ENCODE assay signal across 15 cellular contexts in genomic region chr6:16473908-16474791, GRCh38.
DNase-seq lines count a peak whose midpoint lies in the region; ATAC-seq and TF ChIP-seq lines count a peak whose summit lies in the region.
"Had no signal": no experiment of that assay in that cellular context is flagged by ENCODE, and none has a peak within 500 bp of the region (broad histone marks: within the 10 kb centered on the region; RNA-seq: fewer than 3 reads in every experiment).

No MANE protein-coding gene starts in this region.

- no peaks in the 10 kb centered on the region for H3K9me3 Mint-ChIP-seq in activated CD8-positive, alpha-beta memory T cell treated with anti-CD3 and anti-CD28 coated beads, Interleukin-2, amount 10 ng/mL, durations not matched to agents 7 days and 5 days (ENCODE audit: low read depth)
- H3K9me3 Mint-ChIP-seq in activated T-helper 2 cell treated with anti-CD3 and anti-CD28 coated beads, Interferon-gamma antibody, Interleukin-2, Interleukin-4, amounts not matched to agents 10 μg/mL and 5 μg/mL and 100 μg/mL, durations not matched to agents 14 hours and 24 hours and 36 hours = no peaks in the 10 kb centered on the region
- H3K9me3 Mint-ChIP-seq in naive thymus-derived CD4-positive, alpha-beta T cell = peaks cover 0 to 12% (median 0%) of the 10 kb centered on the region in 11 donors

- CTCF ChIA-PET in activated CD8-positive, alpha-beta memory T cell treated with anti-CD3 and anti-CD28 coated beads, Interleukin-2, amount 10 ng/mL, durations not matched to agents 7 days and 5 days (lab: Charles Lee) = interaction anchor here (1.1 to 2.4 kb wide), 6 partner anchors 10 to 154 kb away, joined by 3 to 6 read pairs (median 5); no protein-coding TSS in a partner anchor
- CTCF ChIA-PET in naive thymus-derived CD4-positive, alpha-beta T cell (lab: Charles Lee) = interaction anchor here (0.6 kb wide), 2 partner anchors 24 to 113 kb away, joined by 3 read pairs; no protein-coding TSS in a partner anchor

- 84% methylated on average over 1 of the region's 1 CpG for WGBS in esophagus muscularis mucosa

- H3K27ac ChIP-seq in naive thymus-derived CD4-positive, alpha-beta T cell (ENCODE audit: low read depth, low read length) = peak overlapping the region; percentile 53
- no peak overlapping the region for H3K27ac ChIP-seq in esophagus muscularis mucosa (replicated peaks in 1 of 4)
- H3K27ac ChIP-seq: ascending aorta had no signal

- no peak for DNase-seq in activated CD8-positive, alpha-beta memory T cell treated with anti-CD3 and anti-CD28 coated beads, Interleukin-2, amount 10 ng/mL, durations not matched to agents 7 days and 5 days
- no peak for DNase-seq in activated CD8-positive, alpha-beta memory T cell treated with anti-CD3 and anti-CD28 coated beads, Interleukin-2, amount 50 U/mL, for 48 hours
- no peak for DNase-seq in activated T-helper 2 cell treated with anti-CD3 and anti-CD28 coated beads, Interferon-gamma antibody, Interleukin-2, Interleukin-4, amounts not matched to agents 10 μg/mL and 5 μg/mL and 100 μg/mL, durations not matched to agents 14 hours and 24 hours and 36 hours (ENCODE audit: low spot score)
- peak in 3 of 9 donors; percentile 19 to 54 (median 42) for DNase-seq in naive thymus-derived CD4-positive, alpha-beta T cell
- no peak for DNase-seq in esophagus muscularis mucosa (ENCODE audit: extremely low spot score)
- no peak for DNase-seq in CD1c-positive myeloid dendritic cell (ENCODE audit: extremely low spot score)
- no peak for DNase-seq in SHP77 (lab: John Stamatoyannopoulos, UW)
- DNase-seq: foreskin fibroblast, NCI-H1417 treated with DMSO at 0.1 percent for 48 hours, NCI-H446, SW 1271, upper lobe of left lung had no signal

- H3K36me3 ChIP-seq in naive thymus-derived CD4-positive, alpha-beta T cell (ENCODE audit: control insufficient read depth in 2 of 3, insufficient read depth in 3 of 3, low read length in 3 of 3) = no peaks in the 10 kb centered on the region
- H3K36me3 ChIP-seq in esophagus muscularis mucosa = no peaks in the 10 kb centered on the region
- H3K36me3 ChIP-seq: ascending aorta, upper lobe of left lung had no signal

- no peak for TF ChIP-seq POLR2A in esophagus muscularis mucosa (IDR thresholded peaks at IDR 0.05; ENCODE audit: low read depth)

- H3K36me3 Mint-ChIP-seq in activated CD8-positive, alpha-beta memory T cell treated with anti-CD3 and anti-CD28 coated beads, Interleukin-2, amount 10 ng/mL, durations not matched to agents 7 days and 5 days = peaks cover 56% of the 10 kb centered on the region
- H3K36me3 Mint-ChIP-seq in activated T-helper 2 cell treated with anti-CD3 and anti-CD28 coated beads, Interferon-gamma antibody, Interleukin-2, Interleukin-4, amounts not matched to agents 10 μg/mL and 5 μg/mL and 100 μg/mL, durations not matched to agents 14 hours and 24 hours and 36 hours (ENCODE audit: low read depth) = peaks cover 52% of the 10 kb centered on the region
- H3K36me3 Mint-ChIP-seq in naive thymus-derived CD4-positive, alpha-beta T cell = peaks cover 0 to 52% (median 0%) of the 10 kb centered on the region in 5 donors

- no peak for TF ChIP-seq CTCF in esophagus muscularis mucosa (IDR thresholded peaks at IDR 0.05)

- H3K4me3 ChIP-seq in naive thymus-derived CD4-positive, alpha-beta T cell (ENCODE audit: low read length) = no peak overlapping the region
- no peak overlapping the region for H3K4me3 ChIP-seq in esophagus muscularis mucosa
- H3K4me3 ChIP-seq: ascending aorta, K562, upper lobe of left lung had no signal

- intact Hi-C loops in activated T-helper 2 cell treated with anti-CD3 and anti-CD28 coated beads, Interferon-gamma antibody, Interleukin-2, Interleukin-4, amounts not matched to agents 10 μg/mL and 5 μg/mL and 100 μg/mL, durations not matched to agents 14 hours and 24 hours and 36 hours (cut with micrococcal nuclease) = loop anchor here (1.0 to 5.0 kb wide), 5 partner anchors 7 to 293 kb away; no protein-coding TSS in a partner anchor
- intact Hi-C loops in naive thymus-derived CD4-positive, alpha-beta T cell (cut with micrococcal nuclease) = loop anchor here (1.0 to 5.0 kb wide), 4 partner anchors 9 to 63 kb away; no protein-coding TSS in a partner anchor
- intact Hi-C loops in esophagus muscularis mucosa (cut with DNase I) = no loop called here

- H3K4me1 ChIP-seq in naive thymus-derived CD4-positive, alpha-beta T cell (ENCODE audit: control insufficient read depth in 2 of 2, insufficient read depth in 2 of 2, low read length in 2 of 2) = peaks cover 25 to 48% of the 10 kb centered on the region in 2 donors
- peaks cover 6 to 18% (median 14%) of the 10 kb centered on the region in 4 donors for H3K4me1 ChIP-seq in esophagus muscularis mucosa

- peak overlapping the region; percentile 95 for H3K27ac Mint-ChIP-seq in activated CD8-positive, alpha-beta memory T cell treated with anti-CD3 and anti-CD28 coated beads, Interleukin-2, amount 10 ng/mL, durations not matched to agents 7 days and 5 days
- H3K27ac Mint-ChIP-seq in activated T-helper 2 cell treated with anti-CD3 and anti-CD28 coated beads, Interferon-gamma antibody, Interleukin-2, Interleukin-4, amounts not matched to agents 10 μg/mL and 5 μg/mL and 100 μg/mL, durations not matched to agents 14 hours and 24 hours and 36 hours = peak overlapping the region; percentile 94
- peak overlapping the region; percentile 16 to 96 (median 82) for H3K27ac Mint-ChIP-seq in naive thymus-derived CD4-positive, alpha-beta T cell

- no peaks in the 10 kb centered on the region for H3K9me3 ChIP-seq in naive thymus-derived CD4-positive, alpha-beta T cell (ENCODE audit: control insufficient read depth in 2 of 3, low read length in 3 of 3)
- no peaks in the 10 kb centered on the region for H3K9me3 ChIP-seq in esophagus muscularis mucosa
- H3K9me3 ChIP-seq: ascending aorta, upper lobe of left lung had no signal

- peaks cover 85% of the 10 kb centered on the region for H3K4me1 Mint-ChIP-seq in activated CD8-positive, alpha-beta memory T cell treated with anti-CD3 and anti-CD28 coated beads, Interleukin-2, amount 10 ng/mL, durations not matched to agents 7 days and 5 days
- peaks cover 80% of the 10 kb centered on the region for H3K4me1 Mint-ChIP-seq in activated T-helper 2 cell treated with anti-CD3 and anti-CD28 coated beads, Interferon-gamma antibody, Interleukin-2, Interleukin-4, amounts not matched to agents 10 μg/mL and 5 μg/mL and 100 μg/mL, durations not matched to agents 14 hours and 24 hours and 36 hours (ENCODE audit: low read depth)
- H3K4me1 Mint-ChIP-seq in naive thymus-derived CD4-positive, alpha-beta T cell = peaks cover 23 to 74% (median 38%) of the 10 kb centered on the region in 7 donors

- H3K4me3 Mint-ChIP-seq in activated CD8-positive, alpha-beta memory T cell treated with anti-CD3 and anti-CD28 coated beads, Interleukin-2, amount 10 ng/mL, durations not matched to agents 7 days and 5 days = peak overlapping the region; percentile 59
- H3K4me3 Mint-ChIP-seq in activated T-helper 2 cell treated with anti-CD3 and anti-CD28 coated beads, Interferon-gamma antibody, Interleukin-2, Interleukin-4, amounts not matched to agents 10 μg/mL and 5 μg/mL and 100 μg/mL, durations not matched to agents 14 hours and 24 hours and 36 hours (ENCODE audit: low read depth) = peak overlapping the region; percentile 54
- peak overlapping the region in 8 of 10 donors; percentile 2 to 63 (median 38) for H3K4me3 Mint-ChIP-seq in naive thymus-derived CD4-positive, alpha-beta T cell

- H3K27me3 Mint-ChIP-seq in activated CD8-positive, alpha-beta memory T cell treated with anti-CD3 and anti-CD28 coated beads, Interleukin-2, amount 10 ng/mL, durations not matched to agents 7 days and 5 days = no peaks in the 10 kb centered on the region
- H3K27me3 Mint-ChIP-seq in activated T-helper 2 cell treated with anti-CD3 and anti-CD28 coated beads, Interferon-gamma antibody, Interleukin-2, Interleukin-4, amounts not matched to agents 10 μg/mL and 5 μg/mL and 100 μg/mL, durations not matched to agents 14 hours and 24 hours and 36 hours (ENCODE audit: low read depth) = no peaks in the 10 kb centered on the region
- H3K27me3 Mint-ChIP-seq in naive thymus-derived CD4-positive, alpha-beta T cell = no peaks in the 10 kb centered on the region

- no peaks in the 10 kb centered on the region for H3K27me3 ChIP-seq in naive thymus-derived CD4-positive, alpha-beta T cell (ENCODE audit: control insufficient read depth in 2 of 2, insufficient read depth in 2 of 2, low read length in 2 of 2)
- H3K27me3 ChIP-seq in esophagus muscularis mucosa = no peaks in the 10 kb centered on the region
- H3K27me3 ChIP-seq: ascending aorta, upper lobe of left lung had no signal

- ATAC-seq in activated CD8-positive, alpha-beta memory T cell treated with anti-CD3 and anti-CD28 coated beads, Interleukin-2, amount 10 ng/mL, durations not matched to agents 7 days and 5 days = peak; percentile 20
- peak; percentile 1 for ATAC-seq in HG03442 (IDR thresholded peaks at IDR 0.05; ENCODE audit: unreplicated experiment)
- ATAC-seq in naive thymus-derived CD4-positive, alpha-beta T cell = peak; percentile 60
- ATAC-seq: K562 had no signal

- no peak for TF ChIP-seq EP300 in esophagus muscularis mucosa (IDR thresholded peaks at IDR 0.05)

- POLR2A ChIA-PET in naive thymus-derived CD4-positive, alpha-beta T cell (lab: Charles Lee) = interaction anchor here (1.1 kb wide), 1 partner anchor 40 kb away, joined by 3 read pairs; no protein-coding TSS in a partner anchor

Comparison
In these comparisons a context has a peak if more than half of its experiments do, and no peak if none do; other contexts are left out.
1. ATAC-seq: peak in every context shown above with its lines; median percentile 60 in naive thymus-derived CD4-positive, alpha-beta T cell; 20 in activated CD8-positive, alpha-beta memory T cell treated with anti-CD3 and anti-CD28 coated beads, Interleukin-2, amount 10 ng/mL, durations not matched to agents 7 days and 5 days; 1 in HG03442.